2 cellular contexts compared by ENCODE assay signal in genomic region chr18:4541588-4541987, GRCh38.
TF ChIP-seq lines count a peak whose summit lies in the region.

No MANE protein-coding gene starts in this region.

TF ChIP-seq in IMR-90, 13 proteins besides CTCF, POLR2A, EP300 and RAD21:
- TF ChIP-seq MAFK (IDR thresholded peaks at IDR 0.05; ENCODE audit: low read depth, low read length) (no peak), CEBPB (IDR thresholded peaks at IDR 0.05; ENCODE audit: low read depth, low read length) (peak; percentile 43)

TF ChIP-seq in H1, 55 proteins besides CTCF, POLR2A, EP300 and RAD21:
- TF ChIP-seq POLR2AphosphoS5 (IDR thresholded peaks at IDR 0.05; ENCODE audit: low read depth, low read length) (no peak), CBX5 (IDR thresholded peaks at IDR 0.05; ENCODE audit: low read depth, low read length) (no peak), BRCA1 (IDR thresholded peaks at IDR 0.05; ENCODE audit: low read depth, low read length) (no peak), CEBPB (IDR thresholded peaks at IDR 0.05; ENCODE audit: low read depth, low read length) (peak; percentile 6; the same call in 1 of the 2 replicates)
